8 cellular contexts compared by ENCODE assay signal in genomic region chr12:11517080-11517479, GRCh38.
"Had no signal": no experiment of that assay in that cellular context is flagged by ENCODE, and none has a peak within 500 bp of the region (broad histone marks: within the 10 kb centered on the region; RNA-seq: fewer than 3 reads in every experiment).

No MANE protein-coding gene starts in this region.

- H3K27ac ChIP-seq: HL-60 had no signal

- H3K4me1 ChIP-seq: HAP-1 had no signal

- H3K4me3 ChIP-seq: HAP-1 had no signal

- DNase-seq: GOT3, H7, HFFc6, KG1 had no signal

- H3K36me3 ChIP-seq: HAP-1 had no signal

- ATAC-seq: HCT116, HepG2 had no signal

- H3K9me3 ChIP-seq: HAP-1 had no signal

- FAIRE-seq: HepG2 had no signal
